In genomic region chr12:79566452-79566851, GRCh38 we compare ENCODE assay signal across 14 cellular contexts.
DNase-seq lines count a peak whose midpoint lies in the region; ATAC-seq and TF ChIP-seq lines count a peak whose summit lies in the region.
"Had no signal": no experiment of that assay in that cellular context is flagged by ENCODE, and none has a peak within 500 bp of the region (broad histone marks: within the 10 kb centered on the region; RNA-seq: fewer than 3 reads in every experiment).

No MANE protein-coding gene starts in this region.

- DNase-seq in KBM-7 (peak; percentile 43), mammary epithelial cell (peak; percentile 24), left lung (no peak), SHP77 treated with DMSO at 0.1 percent for 48 hours (lab: John Stamatoyannopoulos, UW) (no peak), middle frontal gyrus (ENCODE audit: extremely low spot score, low spot score) (no peak), NCI-H2171 treated with DMSO at 0.1 percent for 48 hours (lab: John Stamatoyannopoulos, UW) (no peak)
- no peak for DNase-seq in stimulated activated naive B cell treated with anti-CD40 and anti-IgM and Interleukin-4, amounts not matched to agents 10 μg/mL and 1 μg/mL and 100 μg/mL, for 72 hours
- DNase-seq in CD4-positive, alpha-beta memory T cell: no peak
- DNase-seq: activated T-cell treated with anti-CD3 and anti-CD28 coated beads, Interleukin-2, amount 50 U/mL, for 48 hours; COR-L47; head of caudate nucleus; naive thymus-derived CD4-positive, alpha-beta T cell; NCI-H146; stimulated activated naive CD4-positive, alpha-beta T cell had no signal

- 60% methylated on average over 3 of the region's 3 CpGs for WGBS in mammary epithelial cell (ENCODE audit: low coverage, missing lambda C conversion rate)

- no peak overlapping the region for H3K4me3 ChIP-seq in mammary epithelial cell (replicated peaks in 1 of 3; ENCODE audit: insufficient read depth in 1 of 3, low read depth in 2 of 3, low read length in 3 of 3)
- H3K4me3 ChIP-seq in left lung: no peak overlapping the region
- no peak overlapping the region for H3K4me3 ChIP-seq in CD4-positive, alpha-beta memory T cell (ENCODE audit: low read length in 2 of 2)

- peaks cover 11% of the 10 kb centered on the region for H3K79me2 ChIP-seq in mammary epithelial cell (ENCODE audit: insufficient read depth, low read length)

- H3K27ac ChIP-seq in mammary epithelial cell (ENCODE audit: insufficient read depth, low read depth, low read length): no peak overlapping the region
- H3K27ac ChIP-seq in left lung: peak overlapping the region; percentile 54 to 55
- no peak overlapping the region for H3K27ac ChIP-seq in CD4-positive, alpha-beta memory T cell (ENCODE audit: low read depth, low read length)

- intact Hi-C loops in mammary epithelial cell (cut with micrococcal nuclease): no loop called here
- intact Hi-C loops in left lung (cut with DNase I): no loop called here
- intact Hi-C loops in CD4-positive, alpha-beta memory T cell (cut with micrococcal nuclease): no loop called here

- no peak overlapping the region for H3K4me3 Mint-ChIP-seq in stimulated activated naive B cell treated with anti-CD40 and anti-IgM and Interleukin-4, amounts not matched to agents 10 μg/mL and 1 μg/mL and 100 μg/mL, for 72 hours
- H3K4me3 Mint-ChIP-seq in CD4-positive, alpha-beta memory T cell: no peak overlapping the region
- H3K4me3 Mint-ChIP-seq: naive thymus-derived CD4-positive, alpha-beta T cell had no signal

- peaks cover 0 to 4% of the 10 kb centered on the region in 2 donors for H3K9me3 Mint-ChIP-seq in stimulated activated naive B cell treated with anti-CD40 and anti-IgM and Interleukin-4, amounts not matched to agents 10 μg/mL and 1 μg/mL and 100 μg/mL, for 72 hours
- peaks cover 0 to 13% (median 7%) of the 10 kb centered on the region in 8 donors for H3K9me3 Mint-ChIP-seq in CD4-positive, alpha-beta memory T cell

- H3K9me3 ChIP-seq in mammary epithelial cell (replicated peaks; ENCODE audit: insufficient read depth, low read length) (no peaks in the 10 kb centered on the region), left lung (peaks cover 0 to 14% of the 10 kb centered on the region in 2 donors)
- H3K9me3 ChIP-seq in CD4-positive, alpha-beta memory T cell (ENCODE audit: control insufficient read depth in 1 of 2, low read length in 2 of 2): no peaks in the 10 kb centered on the region

- peaks cover 9 to 15% of the 10 kb centered on the region in 2 donors for H3K4me1 Mint-ChIP-seq in stimulated activated naive B cell treated with anti-CD40 and anti-IgM and Interleukin-4, amounts not matched to agents 10 μg/mL and 1 μg/mL and 100 μg/mL, for 72 hours
- H3K4me1 Mint-ChIP-seq in CD4-positive, alpha-beta memory T cell: no peaks in the 10 kb centered on the region

- CTCF ChIA-PET in mammary epithelial cell (lab: Charles Lee; ENCODE audit: low non-redundant PET): no interaction called here
- CTCF ChIA-PET in CD4-positive, alpha-beta memory T cell (lab: Charles Lee; ENCODE audit: partially characterized antibody): interaction anchor here (0.6 to 1.2 kb wide), 2 partner anchors 13 to 19 kb away, joined by 3 read pairs; no protein-coding TSS in a partner anchor

- ATAC-seq in left lung: peak; percentile 77
- no peak for ATAC-seq in stimulated activated naive B cell treated with anti-CD40 and anti-IgM and Interleukin-4, amounts not matched to agents 10 μg/mL and 1 μg/mL and 100 μg/mL, for 72 hours (replicated peaks)
- ATAC-seq: naive thymus-derived CD4-positive, alpha-beta T cell had no signal

- peaks cover 1% of the 10 kb centered on the region for H3K36me3 ChIP-seq in mammary epithelial cell (ENCODE audit: insufficient read depth, low read length)
- H3K36me3 ChIP-seq in left lung: peaks cover 0 to 12% of the 10 kb centered on the region in 2 donors
- no peaks in the 10 kb centered on the region for H3K36me3 ChIP-seq in CD4-positive, alpha-beta memory T cell (ENCODE audit: insufficient read depth, low read length)

- in situ Hi-C loops in KBM-7 (cut with MboI; ENCODE audit: low pct_unique_long_range_greater_than_20kb, low sequenced_read_pairs) (loop anchor here (25.0 kb wide), 1 partner anchor 171 kb away; no protein-coding TSS in a partner anchor), mammary epithelial cell (cut with MboI; ENCODE audit: low sequenced_read_pairs in 2 of 2) (no loop called here)

- TF ChIP-seq CTCF in mammary epithelial cell (conservative IDR thresholded peaks at IDR 0.05 in 1 of 2, IDR thresholded peaks at IDR 0.05 in 1 of 2; ENCODE audit: extremely low read depth in 1 of 2, insufficient read depth in 1 of 2, low read depth in 1 of 2, low read length in 2 of 2) (no peak), left lung (IDR thresholded peaks at IDR 0.05) (no peak)

- no peaks in the 10 kb centered on the region for H4K20me1 ChIP-seq in mammary epithelial cell (ENCODE audit: insufficient read depth, low read length)

- peak overlapping the region; percentile 68 for H3K27ac Mint-ChIP-seq in stimulated activated naive B cell treated with anti-CD40 and anti-IgM and Interleukin-4, amounts not matched to agents 10 μg/mL and 1 μg/mL and 100 μg/mL, for 72 hours
- H3K27ac Mint-ChIP-seq in CD4-positive, alpha-beta memory T cell: no peak overlapping the region
- H3K27ac Mint-ChIP-seq: naive thymus-derived CD4-positive, alpha-beta T cell had no signal

- BruUV-seq in mammary epithelial cell (replicated peaks; lab: Mats Ljungman, UMichigan): no TSS peak

- H3K4me1 ChIP-seq in mammary epithelial cell (ENCODE audit: insufficient read depth, low read length) (peaks cover 6% of the 10 kb centered on the region), left lung (peaks cover 0 to 9% of the 10 kb centered on the region in 2 donors)
- H3K4me1 ChIP-seq in CD4-positive, alpha-beta memory T cell (ENCODE audit: insufficient read depth, low read length): no peaks in the 10 kb centered on the region

- H3K9ac ChIP-seq in mammary epithelial cell (ENCODE audit: insufficient read depth, low read length): no peak overlapping the region

- dilution Hi-C loops in mammary epithelial cell (cut with HindIII; ENCODE audit: low sequenced_read_pairs): loop anchor here (5.0 kb wide), 1 partner anchor 51 kb away; no protein-coding TSS in a partner anchor

- POLR2A ChIA-PET in CD4-positive, alpha-beta memory T cell (lab: Charles Lee; ENCODE audit: partially characterized antibody): no interaction called here

- H3K4me2 ChIP-seq in mammary epithelial cell (ENCODE audit: insufficient read depth, low read depth, low read length): no peak overlapping the region

- no peaks in the 10 kb centered on the region for H3K27me3 Mint-ChIP-seq in stimulated activated naive B cell treated with anti-CD40 and anti-IgM and Interleukin-4, amounts not matched to agents 10 μg/mL and 1 μg/mL and 100 μg/mL, for 72 hours
- no peaks in the 10 kb centered on the region for H3K27me3 Mint-ChIP-seq in CD4-positive, alpha-beta memory T cell

- H3K27me3 ChIP-seq in mammary epithelial cell (ENCODE audit: insufficient read depth, low read length) (no peaks in the 10 kb centered on the region), left lung (no peaks in the 10 kb centered on the region)
- no peaks in the 10 kb centered on the region for H3K27me3 ChIP-seq in CD4-positive, alpha-beta memory T cell (ENCODE audit: insufficient read depth, low read length)

- no peak overlapping the region for H2AFZ ChIP-seq in mammary epithelial cell (ENCODE audit: low read depth, low read length)

- peaks cover 26 to 46% of the 10 kb centered on the region in 2 donors for H3K36me3 Mint-ChIP-seq in stimulated activated naive B cell treated with anti-CD40 and anti-IgM and Interleukin-4, amounts not matched to agents 10 μg/mL and 1 μg/mL and 100 μg/mL, for 72 hours
- H3K36me3 Mint-ChIP-seq in CD4-positive, alpha-beta memory T cell: peaks cover 3 to 6% of the 10 kb centered on the region in 2 donors
- H3K36me3 Mint-ChIP-seq: naive thymus-derived CD4-positive, alpha-beta T cell had no signal

Comparison
In these comparisons a context has a peak if more than half of its experiments do, and no peak if none do; other contexts are left out.
1. DNase-seq: peak in KBM-7 (single experiment) and mammary epithelial cell (single experiment); none in left lung (0 of 2), stimulated activated naive B cell treated with anti-CD40 and anti-IgM and Interleukin-4, amounts not matched to agents 10 μg/mL and 1 μg/mL and 100 μg/mL, for 72 hours (single experiment), CD4-positive, alpha-beta memory T cell (0 of 5), SHP77 treated with DMSO at 0.1 percent for 48 hours (single experiment), middle frontal gyrus (single experiment) and NCI-H2171 treated with DMSO at 0.1 percent for 48 hours (single experiment).
2. H3K27ac ChIP-seq: peak in left lung (2 of 2); none in mammary epithelial cell (single experiment) and CD4-positive, alpha-beta memory T cell (single experiment).